8 cellular contexts compared by ENCODE assay signal in the genomic region with DNA sequence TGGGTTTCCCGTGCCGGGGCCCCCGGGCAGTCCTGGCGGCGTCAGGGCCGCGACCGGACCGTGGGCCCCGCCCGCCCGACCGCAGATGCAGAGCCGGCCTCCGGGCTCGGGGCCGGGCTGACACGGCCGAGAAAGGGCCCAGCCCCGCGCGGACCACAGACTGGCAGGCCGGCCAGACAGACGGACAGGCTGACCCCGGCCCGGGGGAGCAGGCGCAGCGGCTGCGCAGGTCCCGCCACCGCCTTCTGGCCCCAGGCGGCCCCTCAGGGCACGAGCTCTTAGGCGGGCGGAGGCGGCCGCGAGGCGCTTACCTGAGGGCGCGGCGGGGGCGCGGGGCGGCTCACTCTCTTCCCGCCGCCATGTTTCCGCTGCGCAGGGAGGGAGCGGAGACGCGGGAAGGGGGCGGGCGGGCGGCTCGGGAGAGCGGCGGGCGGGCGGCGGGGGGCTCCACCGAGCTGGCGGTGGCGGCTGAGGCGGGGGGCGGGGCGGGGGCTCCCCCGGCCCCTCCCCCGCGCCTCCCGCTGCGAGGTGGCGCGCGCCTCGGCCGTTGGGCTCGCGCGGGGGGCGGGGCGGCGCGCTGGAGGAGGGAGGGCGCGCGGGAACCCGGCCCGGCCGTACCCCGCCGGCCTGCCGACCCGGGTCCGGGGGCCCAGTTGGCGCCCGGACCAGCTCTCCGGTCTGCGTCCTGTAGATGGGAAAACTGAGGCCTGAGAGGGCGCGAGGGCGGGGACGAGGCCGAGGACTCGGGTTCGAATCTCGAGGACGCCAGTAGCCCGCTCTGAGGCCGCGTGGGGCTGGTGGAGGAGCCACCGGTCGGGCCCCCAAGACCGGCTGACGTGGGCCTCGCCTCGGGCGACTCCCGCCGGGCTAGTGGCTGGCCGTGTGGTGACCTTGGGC. TPM values are rescaled to one million over a fixed set of nuclear protein-coding genes. Genes with fewer than 3 reads are reported as not detected.
DNase-seq lines count a peak whose midpoint lies in the region; ATAC-seq and TF ChIP-seq lines count a peak whose summit lies in the region.

SCMH1 (minus strand) TSS at position 559 of the 897 bp plus-strand sequence. CDS start 56,173 bp downstream, outside the sequence.

- no peaks in the 10 kb centered on the region for H3K36me3 Mint-ChIP-seq in brain

- H4K20me1 ChIP-seq in smooth muscle cell (ENCODE audit: low read depth) = peaks cover 35% of the 10 kb centered on the region

- peak within 1 kb of the TSS; percentile 89 for H2AFZ ChIP-seq in smooth muscle cell (ENCODE audit: low read depth)

- H3F3A ChIP-seq in smooth muscle cell (ENCODE audit: low read depth) = peaks cover 6% of the 10 kb centered on the region

- peak within 1 kb of the TSS; percentile 81 to 97 (median 95) for H3K27ac Mint-ChIP-seq in brain

- peak within 1 kb of the TSS; percentile 87 for H3K4me3 ChIP-seq in smooth muscle cell

- no peaks in the 10 kb centered on the region for H3K36me3 ChIP-seq in smooth muscle cell (ENCODE audit: low read depth)

- no peaks in the 10 kb centered on the region for H3K27me3 ChIP-seq in smooth muscle cell (ENCODE audit: low read depth)

- H3K9ac ChIP-seq in smooth muscle cell (ENCODE audit: low read depth) = peak within 1 kb of the TSS; percentile 84

- H3K4me3 Mint-ChIP-seq in brain = peak within 1 kb of the TSS; percentile 87 to 94 (median 89)

- H3K4me2 ChIP-seq in smooth muscle cell = peak within 1 kb of the TSS; percentile 90

- no peaks in the 10 kb centered on the region for H3K9me3 ChIP-seq in smooth muscle cell (replicated peaks; ENCODE audit: low read depth)

- H3K79me2 ChIP-seq in smooth muscle cell (ENCODE audit: low read depth) = peaks cover 30% of the 10 kb centered on the region

- H3K4me1 Mint-ChIP-seq in brain = peaks cover 15% of the 10 kb centered on the region

- peaks cover 5% of the 10 kb centered on the region for H3K27me3 Mint-ChIP-seq in brain

- DNase-seq in Daoy (ENCODE audit: low read depth) (peak; percentile 65), M059J (ENCODE audit: low read depth) (peak; percentile 52), T-helper 9 cell (peak; percentile 48), iPS-NIHi7 (ENCODE audit: extremely low spot score) (peak; percentile 82), smooth muscle cell (lab: John Stamatoyannopoulos, UW; ENCODE audit: unreplicated experiment) (peak; percentile 49), DMS114 treated with DMSO at 0.1 percent for 48 hours (lab: John Stamatoyannopoulos, UW; ENCODE audit: unreplicated experiment) (no peak)

- peak within 1 kb of the TSS; percentile 71 for H3K27ac ChIP-seq in smooth muscle cell (ENCODE audit: low read depth)

- peak; percentile 32 for ATAC-seq in GM21786 (IDR thresholded peaks at IDR 0.05; ENCODE audit: unreplicated experiment)

- WGBS in smooth muscle cell (ENCODE audit: low lambda C conversion rate) = 4% methylated on average over 57 of the region's 121 CpGs

- no peak for TF ChIP-seq CTCF in brain (conservative IDR thresholded peaks at IDR 0.05)
- TF ChIP-seq CTCF in smooth muscle cell (IDR thresholded peaks at IDR 0.05; ENCODE audit: borderline replicate concordance, insufficient read depth, poor library complexity, severe bottlenecking) = no peak

- H3K9me3 Mint-ChIP-seq in brain = no peaks in the 10 kb centered on the region

- peaks cover 17% of the 10 kb centered on the region for H3K4me1 ChIP-seq in smooth muscle cell (ENCODE audit: low read depth)

RNA-seq across cellular contexts. Expression of gene SCMH1, which starts in this region (rescaled TPM):
- total RNA-seq in Daoy (2014; rRNA removed; shearing (Covaris generic)) = 4.7 and 8.0 TPM in 2 replicates
- total RNA-seq in M059J (2014; rRNA removed; shearing (Covaris generic)) = 18.8 and 28.8 TPM in 2 replicates
- 37.7 TPM for polyA plus RNA-seq in brain (ENCODE audit: insufficient read depth, low read depth, low replicate concordance)
- total RNA-seq in smooth muscle cell = 33.0 and 46.4 TPM in 2 replicates
- polyA plus RNA-seq in smooth muscle cell = 24.0 and 26.2 TPM in 2 replicates
